ENCODE assay signal across 1 cellular context in the genomic region with DNA sequence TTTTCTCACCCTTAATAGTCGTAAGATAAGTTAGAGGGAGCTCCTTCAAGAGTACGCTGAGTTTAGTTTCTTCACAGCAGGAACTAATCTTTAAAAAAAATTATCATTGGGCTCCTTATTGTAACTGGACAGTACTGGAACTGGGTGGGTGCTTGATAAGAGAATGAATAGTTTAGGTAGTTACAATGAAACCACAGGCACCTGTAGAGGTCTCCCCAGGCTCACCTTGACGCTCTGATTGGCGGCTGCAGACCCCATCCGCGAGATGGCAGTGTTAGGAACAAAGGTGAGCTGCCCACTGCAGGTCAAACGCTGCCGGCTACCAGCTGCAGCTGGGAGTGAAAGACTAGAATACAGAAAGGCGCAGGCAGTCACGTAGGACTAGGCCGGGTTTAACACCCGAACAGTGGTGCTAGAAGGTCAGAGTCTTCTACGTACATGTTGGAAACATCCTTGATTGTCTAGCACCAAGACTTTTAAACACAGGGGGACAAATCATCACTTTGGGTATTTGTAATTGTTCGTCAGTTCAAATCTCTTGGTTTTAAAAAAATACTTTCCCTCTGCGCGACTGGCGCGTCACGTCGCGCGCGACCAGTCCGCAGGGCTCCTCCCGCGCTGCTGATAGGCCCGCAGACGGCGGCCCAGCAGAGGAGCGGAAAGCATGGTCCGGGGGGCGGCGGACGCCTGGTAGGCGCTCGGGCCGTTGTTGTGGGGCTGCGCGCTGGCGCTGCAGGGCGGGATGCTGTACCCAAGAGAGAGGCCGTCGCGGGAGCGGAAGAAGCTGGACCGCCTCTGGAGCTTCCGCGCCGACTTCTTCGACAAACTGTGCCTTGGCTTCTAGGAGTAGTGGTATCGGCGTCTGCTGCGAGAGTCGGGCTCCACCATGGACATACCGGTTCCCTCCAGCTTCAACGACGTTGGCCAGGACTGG.
TF ChIP-seq lines count a peak whose summit lies in the region.

No MANE protein-coding gene starts in this region.

TF ChIP-seq in HCT116, 20 proteins besides CTCF, POLR2A, EP300 and RAD21 (continued from another document):
- TF ChIP-seq, protein P1, sequence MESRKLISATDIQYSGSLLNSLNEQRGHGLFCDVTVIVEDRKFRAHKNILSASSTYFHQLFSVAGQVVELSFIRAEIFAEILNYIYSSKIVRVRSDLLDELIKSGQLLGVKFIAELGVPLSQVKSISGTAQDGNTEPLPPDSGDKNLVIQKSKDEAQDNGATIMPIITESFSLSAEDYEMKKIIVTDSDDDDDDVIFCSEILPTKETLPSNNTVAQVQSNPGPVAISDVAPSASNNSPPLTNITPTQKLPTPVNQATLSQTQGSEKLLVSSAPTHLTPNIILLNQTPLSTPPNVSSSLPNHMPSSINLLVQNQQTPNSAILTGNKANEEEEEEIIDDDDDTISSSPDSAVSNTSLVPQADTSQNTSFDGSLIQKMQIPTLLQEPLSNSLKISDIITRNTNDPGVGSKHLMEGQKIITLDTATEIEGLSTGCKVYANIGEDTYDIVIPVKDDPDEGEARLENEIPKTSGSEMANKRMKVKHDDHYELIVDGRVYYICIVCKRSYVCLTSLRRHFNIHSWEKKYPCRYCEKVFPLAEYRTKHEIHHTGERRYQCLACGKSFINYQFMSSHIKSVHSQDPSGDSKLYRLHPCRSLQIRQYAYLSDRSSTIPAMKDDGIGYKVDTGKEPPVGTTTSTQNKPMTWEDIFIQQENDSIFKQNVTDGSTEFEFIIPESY (IDR thresholded peaks at IDR 0.05; ENCODE audit: extremely low read depth, insufficient replicate concordance, low read length) = no peak
- TF ChIP-seq CEBPB (IDR thresholded peaks at IDR 0.05; ENCODE audit: low read depth) (no peak), EZH2 (IDR thresholded peaks at IDR 0.05) (no peak)
